24 cellular contexts compared by ENCODE assay signal in the genomic region with DNA sequence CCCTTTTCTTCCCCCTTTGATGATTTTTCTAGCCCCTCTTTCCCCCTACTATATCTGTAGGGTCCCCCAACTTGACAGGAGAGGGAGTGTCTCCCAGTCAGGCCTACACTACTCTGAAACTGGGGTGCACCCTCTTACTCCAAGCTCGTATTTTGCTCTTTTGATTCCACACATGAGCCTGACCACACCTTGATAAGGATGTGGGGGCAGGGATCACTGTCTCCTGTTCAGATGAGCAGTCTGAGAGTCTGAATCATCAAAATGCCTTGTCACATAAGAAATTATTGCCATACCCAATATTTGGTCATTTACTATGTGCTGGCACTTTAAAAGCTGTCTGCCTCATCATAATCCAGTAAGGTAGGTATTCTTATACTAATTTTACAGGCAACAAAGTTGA. TPM values are rescaled to one million over a fixed set of nuclear protein-coding genes. Genes with fewer than 3 reads are reported as not detected.
"Had no signal": no experiment of that assay in that cellular context is flagged by ENCODE, and none has a peak within 500 bp of the region (broad histone marks: within the 10 kb centered on the region; RNA-seq: fewer than 3 reads in every experiment).

No MANE protein-coding gene starts in this region.

- H3K4me3 ChIP-seq: adrenal gland, ascending aorta, body of pancreas, cardiac muscle cell, SJSA1 had no signal

- FAIRE-seq: RCC 7860 had no signal

- H3K36me3 ChIP-seq: adrenal gland, ascending aorta, cardiac muscle cell, SJSA1 had no signal

- H3K4me1 ChIP-seq: ascending aorta, body of pancreas, SJSA1 had no signal

- H3K9me3 ChIP-seq: adrenal gland, ascending aorta, body of pancreas, SJSA1 had no signal

- H3K27me3 ChIP-seq: adrenal gland had no signal

- H3K27ac ChIP-seq: adrenal gland, ascending aorta, body of pancreas, cardiac muscle cell, SJSA1 had no signal

- ATAC-seq: activated CD4-positive, CD25-positive, alpha-beta regulatory T cell treated with anti-CD3 and anti-CD28 coated beads, Interleukin-2, amount 50 U/mL, for 24 hours; activated CD8-positive, alpha-beta T cell treated with anti-CD3 and anti-CD28 coated beads for 36 hours; activated T-cell treated with anti-CD3 and anti-CD28 coated beads, Interleukin-2, amount 50 U/mL, for 72 hours; body of pancreas had no signal

- DNase-seq: activated CD4-positive, alpha-beta T cell treated with anti-CD3 and anti-CD28 coated beads for 4 hours; activated CD8-positive, alpha-beta memory T cell treated with anti-CD3 and anti-CD28 coated beads, Interleukin-2, amount 50 U/mL, for 4 hours; activated naive CD4-positive, alpha-beta T cell treated with anti-CD3 and anti-CD28 coated beads, Interleukin-2, amount 50 U/mL, for 16 hours; activated naive CD8-positive, alpha-beta T cell treated with anti-CD3 and anti-CD28 coated beads, Interleukin-2, amount 10 ng/mL, durations not matched to agents 7 days and 5 days; activated T-cell treated with anti-CD3 and anti-CD28 coated beads, Interleukin-2, amount 50 U/mL, for 72 hours; adrenal gland; body of pancreas; Karpas-422; MM.1S; NCI-H1105; NCI-H1436 treated with DMSO at 0.1 percent for 48 hours; NCI-H187; NCI-H2081 treated with DMSO at 0.1 percent for 48 hours; NCI-H345; NCI-H510A; NCI-H526 treated with DMSO at 0.1 percent for 48 hours; SHP77; SW 1271 had no signal

RNA-seq across cellular contexts. Expression of gene PNPLA1, which starts 15.9 kb away (rescaled TPM):
- total RNA-seq: activated CD8-positive, alpha-beta T cell treated with anti-CD3 and anti-CD28 coated beads for 36 hours; activated naive CD8-positive, alpha-beta T cell treated with anti-CD3 and anti-CD28 coated beads, Interleukin-2, amount 10 ng/mL, durations not matched to agents 7 days and 5 days; activated T-cell treated with anti-CD3 and anti-CD28 coated beads, Interleukin-2, amount 50 U/mL, for 72 hours; ascending aorta; body of pancreas; cardiac muscle cell; SJSA1 had no signal
- polyA plus RNA-seq: cardiac muscle cell had no signal

RNA-seq across cellular contexts. Expression of gene BNIP5, which starts 50.9 kb away (rescaled TPM):
- total RNA-seq: activated CD8-positive, alpha-beta T cell treated with anti-CD3 and anti-CD28 coated beads for 36 hours; activated naive CD8-positive, alpha-beta T cell treated with anti-CD3 and anti-CD28 coated beads, Interleukin-2, amount 10 ng/mL, durations not matched to agents 7 days and 5 days; activated T-cell treated with anti-CD3 and anti-CD28 coated beads, Interleukin-2, amount 50 U/mL, for 72 hours; adrenal gland; ascending aorta; SJSA1 had no signal
- polyA plus RNA-seq: cardiac muscle cell had no signal
